ENCODE assay signal across 16 cellular contexts in the genomic region with DNA sequence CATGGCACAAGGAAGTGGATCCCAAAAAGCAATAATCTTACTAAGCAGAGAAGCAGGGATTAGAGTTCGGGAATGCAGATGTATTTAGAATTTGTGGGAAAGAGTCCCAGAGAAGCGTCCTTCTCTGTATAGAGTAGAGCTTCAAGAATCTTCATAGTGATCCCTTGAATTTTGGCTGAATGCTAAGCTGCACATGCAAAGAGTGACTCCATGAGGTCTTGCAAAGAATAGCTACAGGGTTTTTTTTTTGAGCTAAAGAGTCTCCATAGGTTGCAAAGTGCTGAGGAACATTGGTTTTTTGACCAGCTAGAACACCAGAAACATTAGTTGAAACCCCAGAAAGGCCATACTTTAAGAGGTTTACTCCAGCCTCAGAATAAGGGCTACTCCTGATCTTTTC.
DNase-seq lines count a peak whose midpoint lies in the region; ATAC-seq and TF ChIP-seq lines count a peak whose summit lies in the region.
"Had no signal": no experiment of that assay in that cellular context is flagged by ENCODE, and none has a peak within 500 bp of the region (broad histone marks: within the 10 kb centered on the region; RNA-seq: fewer than 3 reads in every experiment).

No MANE protein-coding gene starts in this region.

- H3K36me3 ChIP-seq in HCT116 (ENCODE audit: control insufficient read depth in 1 of 2, insufficient read depth in 2 of 2, low read length in 2 of 2) = no peaks in the 10 kb centered on the region
- H3K36me3 ChIP-seq: MG63, SJCRH30 had no signal

- TF ChIP-seq CTCF in 22Rv1 (IDR thresholded peaks at IDR 0.05) = peak; percentile 18
- no peak for TF ChIP-seq CTCF in HCT116 (IDR thresholded peaks at IDR 0.05 in 2 of 3, conservative IDR thresholded peaks at IDR 0.05 in 1 of 3; ENCODE audit: borderline replicate concordance in 1 of 3, insufficient read depth in 1 of 3, low read depth in 2 of 3, low read length in 2 of 3)
- TF ChIP-seq CTCF in VCaP (conservative IDR thresholded peaks at IDR 0.05) = peak; percentile 38; the same call in 1 of the 2 replicates

- no peaks in the 10 kb centered on the region for H3K79me2 ChIP-seq in HCT116 (ENCODE audit: insufficient read depth, low read length)

- no peaks in the 10 kb centered on the region for H3K9me2 ChIP-seq in HCT116 (ENCODE audit: insufficient read depth)

- H3K27me3 ChIP-seq in HCT116 (ENCODE audit: insufficient read depth, low read length) = peaks cover 19% of the 10 kb centered on the region; the same call in 1 of the 2 replicates
- H3K27me3 ChIP-seq: MG63, SJCRH30 had no signal

- H3K4me2 ChIP-seq in HCT116 (ENCODE audit: low read length) = no peak overlapping the region

- DNase-seq in HCT116 (ENCODE audit: low read depth, low spot score) (no peak), iPS DF 19.7 (ENCODE audit: low read depth, low spot score) (peak; percentile 1), NCI-H345 treated with DMSO at 0.1 percent for 48 hours (lab: John Stamatoyannopoulos, UW; ENCODE audit: unreplicated experiment) (no peak), T1000 (lab: John Stamatoyannopoulos, UW) (no peak)
- DNase-seq: Calu3; CD8-positive, alpha-beta T cell; MG63; NCI-H1048; NCI-H1436 treated with DMSO at 0.1 percent for 48 hours; NCI-H2029 treated with DMSO at 0.1 percent for 48 hours; NCI-H2171; SJCRH30 had no signal

- ATAC-seq in HCT116 (no peak), HG02938 (IDR thresholded peaks at IDR 0.05; ENCODE audit: unreplicated experiment) (no peak), GM21447 (IDR thresholded peaks at IDR 0.05; ENCODE audit: unreplicated experiment) (no peak)
- ATAC-seq: CD8-positive, alpha-beta T cell had no signal

- no peak overlapping the region for H3K9ac ChIP-seq in HCT116 (ENCODE audit: low read length)

- POLR2A ChIA-PET in HCT116 (lab: Charles Lee) = no interaction called here

- BruUV-seq in HCT116 (replicated peaks; lab: Mats Ljungman, UMichigan) = no TSS peak

- intact Hi-C loops in HCT116 (cut with micrococcal nuclease) = no loop called here

- RAD21 ChIA-PET in HCT116 (lab: Charles Lee; ENCODE audit: low non-redundant PET in 1 of 2, low total read pairs in 2 of 2, uncharacterized antibody in 2 of 2, unreplicated experiment in 2 of 2) = no interaction called here

- CTCF ChIA-PET in HCT116 (lab: Charles Lee) = interaction anchor here (1.1 kb wide), 1 partner anchor 90 kb away, joined by 7 read pairs; no protein-coding TSS in a partner anchor

- no peak overlapping the region for H3K4me3 ChIP-seq in HCT116 (replicated peaks in 1 of 2; ENCODE audit: low read depth in 1 of 2, low read length in 2 of 2)
- H3K4me3 ChIP-seq: MG63, SJCRH30 had no signal

- no peak overlapping the region for H3K27ac ChIP-seq in 22Rv1
- H3K27ac ChIP-seq in HCT116 (ENCODE audit: low read depth, low read length) = no peak overlapping the region
- H3K27ac ChIP-seq in VCaP = no peak overlapping the region
- H3K27ac ChIP-seq: SJCRH30 had no signal

- H4K20me1 ChIP-seq in HCT116 (ENCODE audit: insufficient read depth) = no peaks in the 10 kb centered on the region

- TF ChIP-seq RAD21 in HCT116 (IDR thresholded peaks at IDR 0.05; ENCODE audit: low read depth) = peak; percentile 13; the same call in 1 of the 2 replicates

- no peak for TF ChIP-seq POLR2A in HCT116 (IDR thresholded peaks at IDR 0.05; ENCODE audit: borderline replicate concordance, extremely low read depth, insufficient read depth, insufficient read length)

- H3K9me3 ChIP-seq in HCT116 (ENCODE audit: control insufficient read depth in 1 of 2, insufficient read depth in 1 of 2, low read depth in 1 of 2, low read length in 2 of 2) = no peaks in the 10 kb centered on the region
- H3K9me3 ChIP-seq: MG63, SJCRH30 had no signal

- H2AFZ ChIP-seq in HCT116 (ENCODE audit: low read depth, low read length, poor library complexity, severe bottlenecking) = no peak overlapping the region

- no peaks in the 10 kb centered on the region for H3K4me1 ChIP-seq in HCT116 (ENCODE audit: control insufficient read depth in 1 of 2, insufficient read depth in 2 of 2, low read length in 2 of 2)
- H3K4me1 ChIP-seq: SJCRH30 had no signal

TF ChIP-seq in HCT116, 20 proteins besides CTCF, POLR2A, EP300 and RAD21:
- TF ChIP-seq ZNF274 (IDR thresholded peaks at IDR 0.05; ENCODE audit: low read depth, low read length) = no peak
- no peak for TF ChIP-seq SIN3A (IDR thresholded peaks at IDR 0.05; ENCODE audit: low read depth)
- no peak for TF ChIP-seq EGR1 (IDR thresholded peaks at IDR 0.05; ENCODE audit: low read depth)
- TF ChIP-seq EZH2phosphoT487 (IDR thresholded peaks at IDR 0.05; ENCODE audit: borderline replicate concordance) = no peak
- no peak for TF ChIP-seq FOSL1 (IDR thresholded peaks at IDR 0.05; ENCODE audit: low read depth)
- TF ChIP-seq, protein P1, sequence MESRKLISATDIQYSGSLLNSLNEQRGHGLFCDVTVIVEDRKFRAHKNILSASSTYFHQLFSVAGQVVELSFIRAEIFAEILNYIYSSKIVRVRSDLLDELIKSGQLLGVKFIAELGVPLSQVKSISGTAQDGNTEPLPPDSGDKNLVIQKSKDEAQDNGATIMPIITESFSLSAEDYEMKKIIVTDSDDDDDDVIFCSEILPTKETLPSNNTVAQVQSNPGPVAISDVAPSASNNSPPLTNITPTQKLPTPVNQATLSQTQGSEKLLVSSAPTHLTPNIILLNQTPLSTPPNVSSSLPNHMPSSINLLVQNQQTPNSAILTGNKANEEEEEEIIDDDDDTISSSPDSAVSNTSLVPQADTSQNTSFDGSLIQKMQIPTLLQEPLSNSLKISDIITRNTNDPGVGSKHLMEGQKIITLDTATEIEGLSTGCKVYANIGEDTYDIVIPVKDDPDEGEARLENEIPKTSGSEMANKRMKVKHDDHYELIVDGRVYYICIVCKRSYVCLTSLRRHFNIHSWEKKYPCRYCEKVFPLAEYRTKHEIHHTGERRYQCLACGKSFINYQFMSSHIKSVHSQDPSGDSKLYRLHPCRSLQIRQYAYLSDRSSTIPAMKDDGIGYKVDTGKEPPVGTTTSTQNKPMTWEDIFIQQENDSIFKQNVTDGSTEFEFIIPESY (IDR thresholded peaks at IDR 0.05; ENCODE audit: extremely low read depth, insufficient replicate concordance, low read length) = no peak
- no peak for TF ChIP-seq POLR2AphosphoS5 (IDR thresholded peaks at IDR 0.05; ENCODE audit: low read depth, low read length)
- TF ChIP-seq SP1 (IDR thresholded peaks at IDR 0.05; ENCODE audit: low read depth) = no peak
- no peak for TF ChIP-seq ELF1 (IDR thresholded peaks at IDR 0.05; ENCODE audit: borderline replicate concordance, low read depth)
- TF ChIP-seq JUND (IDR thresholded peaks at IDR 0.05) = no peak

Comparison
In these comparisons a context has a peak if more than half of its experiments do, and no peak if none do; other contexts are left out.
1. CTCF ChIP-seq: peak in 22Rv1 (single experiment) and VCaP (single experiment); none in HCT116 (0 of 3).